ENCODE assay signal across 23 cellular contexts in the genomic region with DNA sequence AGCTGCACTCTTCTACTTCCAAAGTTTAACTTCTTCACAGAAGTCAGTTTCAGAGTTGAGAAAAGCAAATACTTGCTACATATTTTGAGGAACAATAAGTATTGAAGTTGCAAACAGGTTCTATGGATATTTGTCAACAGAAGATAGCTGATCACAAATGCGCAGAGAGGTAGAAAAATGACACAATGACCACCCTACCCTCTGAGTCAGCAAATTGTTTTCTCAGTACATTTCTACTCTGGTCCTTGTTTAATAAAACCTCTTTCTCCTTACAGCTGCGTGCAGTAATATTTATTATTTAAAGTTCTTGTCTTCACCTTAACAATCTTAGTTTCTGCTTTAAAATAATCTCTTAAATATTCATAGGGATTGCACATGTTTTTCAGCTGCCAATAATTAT.
DNase-seq lines count a peak whose midpoint lies in the region; ATAC-seq, FAIRE-seq and TF ChIP-seq lines count a peak whose summit lies in the region.
"Had no signal": no experiment of that assay in that cellular context is flagged by ENCODE, and none has a peak within 500 bp of the region (broad histone marks: within the 10 kb centered on the region; RNA-seq: fewer than 3 reads in every experiment).

No MANE protein-coding gene starts in this region.

- CTCF ChIA-PET in HepG2 (lab: Yijun Ruan, JAX; ENCODE audit: low intra/inter-chr PET ratio, low total read pairs) (no interaction called here), PC-3 (lab: Charles Lee) (no interaction called here)

- no peak overlapping the region for H3K4me3 ChIP-seq in HepG2 (replicated peaks in 1 of 3; ENCODE audit: insufficient read depth in 1 of 3, low read depth in 2 of 3, low read length in 3 of 3)
- no peak overlapping the region for H3K4me3 ChIP-seq in right lobe of liver
- H3K4me3 ChIP-seq in MM.1S (ENCODE audit: low read length) = no peak overlapping the region
- no peak overlapping the region for H3K4me3 ChIP-seq in PC-3 (ENCODE audit: low read length)
- H3K4me3 ChIP-seq: A549; BLaER1 treated with 17β-estradiol and CSF1 and Interleukin-3, amounts not matched to agents 10 nM and 100 nM; GM12878 had no signal

- no peak for TF ChIP-seq EP300 in HepG2 (IDR thresholded peaks at IDR 0.05; ENCODE audit: low read depth in 2 of 2, low read length in 2 of 2)
- TF ChIP-seq EP300 in HepG2 (CRISPR knock-in tag; IDR thresholded peaks at IDR 0.05; ENCODE audit: borderline replicate concordance) = no peak

- H3K36me3 ChIP-seq in HepG2 (replicated peaks in 1 of 2; ENCODE audit: control insufficient read depth in 1 of 2, insufficient read depth in 2 of 2, low read length in 2 of 2) (no peaks in the 10 kb centered on the region), right lobe of liver (no peaks in the 10 kb centered on the region), MM.1S (replicated peaks; ENCODE audit: insufficient read depth, low read length) (no peaks in the 10 kb centered on the region), PC-3 (ENCODE audit: low read depth, low read length) (no peaks in the 10 kb centered on the region)
- H3K36me3 ChIP-seq: BLaER1 treated with 17β-estradiol and CSF1 and Interleukin-3, amounts not matched to agents 10 nM and 100 nM had no signal

- DNase-seq in HepG2 (ENCODE audit: low spot score) (no peak), right lobe of liver (no peak), MM.1S (no peak), PC-3 (no peak), NCI-H128 (lab: John Stamatoyannopoulos, UW; ENCODE audit: unreplicated experiment) (no peak), hypothalamus (lab: John Stamatoyannopoulos, UW) (no peak), UCSD-AML1 (lab: John Stamatoyannopoulos, UW; ENCODE audit: unreplicated experiment) (no peak)
- DNase-seq: AML-193; Caco-2; Calu3; CD4-positive, alpha-beta T cell; CD8-positive, alpha-beta T cell; DMS79 treated with DMSO at 0.1 percent for 48 hours; GF-D8 had no signal

- TF ChIP-seq POLR2A in HepG2 (IDR thresholded peaks at IDR 0.05; ENCODE audit: insufficient read depth in 1 of 2, low read depth in 2 of 2, low read length in 2 of 2) (no peak), right lobe of liver (IDR thresholded peaks at IDR 0.05) (no peak)

- H3K4me2 ChIP-seq in HepG2 (ENCODE audit: low read depth, low read length) (no peak overlapping the region), MM.1S (ENCODE audit: low read depth, low read length) (peak overlapping the region; percentile 16; the same call in 1 of the 2 replicates), PC-3 (ENCODE audit: low read length) (peak overlapping the region; percentile 10; the same call in 1 of the 2 replicates)
- H3K4me2 ChIP-seq: A549; BLaER1 treated with 17β-estradiol and CSF1 and Interleukin-3, amounts not matched to agents 10 nM and 100 nM had no signal

- no peaks in the 10 kb centered on the region for H3K79me2 ChIP-seq in HepG2 (ENCODE audit: insufficient read depth, low read length)
- H3K79me2 ChIP-seq in MM.1S (ENCODE audit: low read length) = no peaks in the 10 kb centered on the region
- H3K79me2 ChIP-seq in PC-3 (ENCODE audit: low read length) = no peaks in the 10 kb centered on the region

- no peak for FAIRE-seq in HepG2 (lab: Jason Lieb, UNC)
- FAIRE-seq: A549, D721Med, G401.6, GM12878, GM12892, GM18507 had no signal

- H3F3A ChIP-seq in MM.1S (ENCODE audit: insufficient read depth, low read length) (no peaks in the 10 kb centered on the region), PC-3 (ENCODE audit: low read length, unreplicated experiment) (no peaks in the 10 kb centered on the region)

- H3K9me3 ChIP-seq in HepG2 (ENCODE audit: low read length) (peaks cover 56% of the 10 kb centered on the region; the same call in 1 of the 2 replicates), right lobe of liver (no peaks in the 10 kb centered on the region), MM.1S (replicated peaks; ENCODE audit: insufficient read depth, low read length) (no peaks in the 10 kb centered on the region), PC-3 (ENCODE audit: low read length) (no peaks in the 10 kb centered on the region)
- H3K9me3 ChIP-seq: A549; BLaER1 treated with 17β-estradiol and CSF1 and Interleukin-3, amounts not matched to agents 10 nM and 100 nM; Caco-2 had no signal

- no peak for TF ChIP-seq RAD21 in HepG2 (CRISPR knock-in tag; IDR thresholded peaks at IDR 0.05)

- no peaks in the 10 kb centered on the region for H3K4me1 ChIP-seq in HepG2 (ENCODE audit: insufficient read depth, low read length)
- H3K4me1 ChIP-seq in right lobe of liver = no peaks in the 10 kb centered on the region
- H3K4me1 ChIP-seq in MM.1S (ENCODE audit: low read length) = no peaks in the 10 kb centered on the region
- no peaks in the 10 kb centered on the region for H3K4me1 ChIP-seq in PC-3 (ENCODE audit: insufficient read depth, low read length)
- H3K4me1 ChIP-seq: A549; BLaER1 treated with 17β-estradiol and CSF1 and Interleukin-3, amounts not matched to agents 10 nM and 100 nM; Caco-2 had no signal

- H3K27ac ChIP-seq in HepG2 (ENCODE audit: extremely low read length, insufficient read depth, low read length) (no peak overlapping the region), right lobe of liver (no peak overlapping the region), MM.1S (ENCODE audit: low read length) (no peak overlapping the region), PC-3 (ENCODE audit: low read length) (no peak overlapping the region)
- H3K27ac ChIP-seq: 22Rv1; A549; BLaER1 treated with 17β-estradiol and CSF1 and Interleukin-3, amounts not matched to agents 10 nM and 100 nM; C4-2B had no signal

- in situ Hi-C loops in HepG2 (cut with HindIII; ENCODE audit: extremely low pct_ligation_motif_present, low pct_unique_long_range_greater_than_20kb) = no loop called here

- no peak for TF ChIP-seq CTCF in HepG2 (CRISPR knock-in tag; IDR thresholded peaks at IDR 0.05)
- TF ChIP-seq CTCF in right lobe of liver (IDR thresholded peaks at IDR 0.05) = no peak
- TF ChIP-seq CTCF in MM.1S (IDR thresholded peaks at IDR 0.05; ENCODE audit: low read length) = no peak
- no peak for TF ChIP-seq CTCF in PC-3 (conservative IDR thresholded peaks at IDR 0.05; ENCODE audit: low read depth, low read length)

- H2AFZ ChIP-seq in HepG2 (ENCODE audit: low read length) = no peak overlapping the region
- H2AFZ ChIP-seq in MM.1S (ENCODE audit: low read length) = peak overlapping the region; percentile 49; the same call in 1 of the 2 replicates
- H2AFZ ChIP-seq in PC-3 (ENCODE audit: low read length) = no peak overlapping the region

- POLR2A ChIA-PET in HepG2 (lab: Yijun Ruan, JAX) = no interaction called here
- POLR2A ChIA-PET in PC-3 (lab: Charles Lee; ENCODE audit: unreplicated experiment) = no interaction called here

- intact Hi-C loops in HepG2 (cut with micrococcal nuclease; ENCODE audit: unreplicated experiment) (no loop called here), right lobe of liver (cut with DNase I) (no loop called here), PC-3 (cut with micrococcal nuclease) (no loop called here)

- WGBS in HepG2 (ENCODE audit: low lambda C conversion rate) = 30% methylated on average over 2 of the region's 2 CpGs
- 71% methylated on average over 2 of the region's 2 CpGs for WGBS in right lobe of liver (ENCODE audit: insufficient coverage, low coverage, low lambda C conversion rate, missing lambda C conversion rate)

- H3K27me3 ChIP-seq in HepG2 (ENCODE audit: control insufficient read depth in 1 of 2, insufficient read depth in 2 of 2, low read length in 2 of 2) (no peaks in the 10 kb centered on the region), right lobe of liver (no peaks in the 10 kb centered on the region), MM.1S (replicated peaks; ENCODE audit: insufficient read depth, low read length) (no peaks in the 10 kb centered on the region), PC-3 (ENCODE audit: low read length) (no peaks in the 10 kb centered on the region)
- H3K27me3 ChIP-seq: BLaER1 treated with 17β-estradiol and CSF1 and Interleukin-3, amounts not matched to agents 10 nM and 100 nM had no signal

- H3K9me2 ChIP-seq in MM.1S (replicated peaks; ENCODE audit: insufficient read depth, low read length) (no peaks in the 10 kb centered on the region), PC-3 (replicated peaks; ENCODE audit: low read length) (no peaks in the 10 kb centered on the region)

- ATAC-seq in HepG2 (no peak), right lobe of liver (no peak), PC-3 (no peak)
- ATAC-seq: A549; CD8-positive, alpha-beta T cell; GM12878 had no signal

- H4K20me1 ChIP-seq in HepG2 (ENCODE audit: insufficient read depth, low read length) (no peaks in the 10 kb centered on the region), MM.1S (ENCODE audit: insufficient read depth, low read length) (no peaks in the 10 kb centered on the region; the same call in 1 of the 2 replicates), PC-3 (ENCODE audit: low read length) (no peaks in the 10 kb centered on the region)
- H4K20me1 ChIP-seq: BLaER1 treated with 17β-estradiol and CSF1 and Interleukin-3, amounts not matched to agents 10 nM and 100 nM had no signal

- no TSS peak for BruUV-seq in HepG2 (replicated peaks; lab: Mats Ljungman, UMichigan)
- BruUV-seq in PC-3 (replicated peaks; lab: Mats Ljungman, UMichigan) = no TSS peak

- H3K9ac ChIP-seq in HepG2 (ENCODE audit: insufficient read depth, low read depth, low read length) (no peak overlapping the region), MM.1S (ENCODE audit: low read length) (no peak overlapping the region), PC-3 (ENCODE audit: low read length) (no peak overlapping the region)
- H3K9ac ChIP-seq: BLaER1 treated with 17β-estradiol and CSF1 and Interleukin-3, amounts not matched to agents 10 nM and 100 nM had no signal

TF ChIP-seq in HepG2, 621 proteins besides CTCF, POLR2A, EP300 and RAD21:
- TF ChIP-seq MAFK (conservative IDR thresholded peaks at IDR 0.05 in 1 of 2, IDR thresholded peaks at IDR 0.05 in 1 of 2; ENCODE audit: low read length in 2 of 2) (peak; percentile 19 to 71; a peak in 2 of 4 replicates), MAFF (IDR thresholded peaks at IDR 0.05; ENCODE audit: low read depth, low read length) (peak; percentile 47), NBN (conservative IDR thresholded peaks at IDR 0.05) (no peak), HDAC2 (CRISPR knock-in tag; IDR thresholded peaks at IDR 0.05) (no peak)
